In the genomic region with DNA sequence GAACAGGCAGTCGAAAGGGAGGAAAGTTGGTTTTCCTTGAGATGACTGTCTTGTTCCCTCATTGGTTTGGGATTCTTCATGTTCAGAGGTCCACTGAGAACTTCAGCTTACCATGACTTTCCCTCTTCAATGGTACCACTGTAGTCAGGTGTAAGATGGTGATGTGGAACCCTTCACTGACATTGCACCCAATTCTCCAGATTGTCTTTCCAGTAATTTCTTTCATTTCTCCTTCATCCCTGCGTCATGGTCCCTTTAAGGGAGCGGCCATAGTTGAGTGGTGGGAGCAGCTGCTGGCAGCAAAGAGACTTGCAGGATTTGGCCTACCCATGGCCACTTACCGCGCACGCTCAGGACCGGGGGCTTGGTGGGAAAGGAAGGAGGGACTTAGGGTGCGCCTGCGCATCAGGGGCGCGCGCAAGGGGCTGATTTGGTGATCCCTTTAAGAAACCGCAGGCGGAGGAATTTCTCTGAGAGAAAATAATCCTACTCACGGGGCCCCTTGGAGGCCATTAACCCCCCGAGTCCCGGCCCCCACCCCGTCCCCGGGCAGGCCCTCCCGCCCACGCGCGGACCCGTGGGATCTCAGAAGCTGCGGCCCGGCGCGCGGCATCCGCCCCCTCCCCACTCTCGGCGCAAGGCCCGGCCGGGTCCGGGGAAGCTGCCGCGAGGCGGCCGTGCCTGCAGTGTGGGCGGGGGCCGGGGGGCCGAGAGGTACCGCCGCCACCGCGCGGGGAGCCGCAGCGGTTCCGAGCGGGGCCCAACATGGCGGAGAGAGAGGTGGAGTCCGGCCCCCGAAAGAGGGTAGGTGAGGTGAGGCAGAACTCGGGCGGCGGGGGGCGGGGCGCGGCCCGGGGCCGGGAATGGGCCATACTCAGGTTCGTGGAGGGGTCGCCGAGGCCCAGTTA, we compare ENCODE assay signal across 8 cellular contexts. TPM values are rescaled to one million over a fixed set of nuclear protein-coding genes. Genes with fewer than 3 reads are reported as not detected.
A peak's percentile ranks its signal among the peaks of the same experiment; 100 is the strongest.
DNase-seq lines count a peak whose midpoint lies in the region; ATAC-seq and TF ChIP-seq lines count a peak whose summit lies in the region.

ZMYM4 (plus strand) TSS at position 428 of the 908 bp plus-strand sequence; CDS start at position 766, 338 bp downstream.

- H3K9me3 ChIP-seq in KOPT-K1 (ENCODE audit: insufficient read depth, low read length, poor library complexity, severe bottlenecking): no peaks in the 10 kb centered on the region
- H3K9me3 ChIP-seq in fibroblast of lung (ENCODE audit: control insufficient read depth, insufficient read depth, low read depth, low read length): no peaks in the 10 kb centered on the region
- H3K9me3 ChIP-seq in naive thymus-derived CD4-positive, alpha-beta T cell (ENCODE audit: control insufficient read depth in 2 of 3, low read length in 3 of 3): no peaks in the 10 kb centered on the region

- POLR2A ChIA-PET in naive thymus-derived CD4-positive, alpha-beta T cell (lab: Charles Lee): interaction anchor here (0.8 to 1.2 kb wide), 4 partner anchors 10 to 403 kb away, joined by 3 to 9 read pairs (median 5); partner anchors contain the start of gene SFPQ

- H3K4me1 Mint-ChIP-seq in naive thymus-derived CD4-positive, alpha-beta T cell: peaks cover 22 to 44% (median 40%) of the 10 kb centered on the region in 7 donors
- peaks cover 14 to 20% of the 10 kb centered on the region in 2 donors for H3K4me1 Mint-ChIP-seq in stimulated activated naive B cell treated with anti-CD40 and anti-IgM and Interleukin-4, amounts not matched to agents 10 μg/mL and 1 μg/mL and 100 μg/mL, for 72 hours

- intact Hi-C loops in naive thymus-derived CD4-positive, alpha-beta T cell (cut with micrococcal nuclease): loop anchor here (1.0 to 5.0 kb wide), 6 partner anchors 18 to 289 kb away; partner anchors contain the start of genes SFPQ (in 2 of the 2), ZMYM6 (in 2 of the 2), KIAA0319L (in 1 of the 2) and NCDN (in 1 of the 2)

- peak within 1 kb of the TSS; percentile 80 to 99 (median 93) for H3K27ac Mint-ChIP-seq in naive thymus-derived CD4-positive, alpha-beta T cell
- peak within 1 kb of the TSS; percentile 89 for H3K27ac Mint-ChIP-seq in stimulated activated naive B cell treated with anti-CD40 and anti-IgM and Interleukin-4, amounts not matched to agents 10 μg/mL and 1 μg/mL and 100 μg/mL, for 72 hours

- TF ChIP-seq CTCF in fibroblast of lung (conservative IDR thresholded peaks at IDR 0.05 in 1 of 2, IDR thresholded peaks at IDR 0.05 in 1 of 2; ENCODE audit: low read depth in 1 of 2, low read length in 2 of 2): no peak

- peaks cover 47% of the 10 kb centered on the region for H3K79me2 ChIP-seq in fibroblast of lung (ENCODE audit: control insufficient read depth, insufficient read depth, low read length)

- H3K27me3 Mint-ChIP-seq in naive thymus-derived CD4-positive, alpha-beta T cell: peaks cover 0 to 5% (median 0%) of the 10 kb centered on the region in 5 donors
- peaks cover 5 to 18% of the 10 kb centered on the region in 2 donors for H3K27me3 Mint-ChIP-seq in stimulated activated naive B cell treated with anti-CD40 and anti-IgM and Interleukin-4, amounts not matched to agents 10 μg/mL and 1 μg/mL and 100 μg/mL, for 72 hours

- H4K20me1 ChIP-seq in fibroblast of lung (ENCODE audit: control insufficient read depth, extremely low read depth, insufficient read depth, low read length): peaks cover 3% of the 10 kb centered on the region

- H3K36me3 ChIP-seq in KOPT-K1 (ENCODE audit: insufficient read depth, low read length): 0 out of 2 replicates have a peak, but pooled peaks cover 3% of the 10 kb centered on the region
- H3K36me3 ChIP-seq in fibroblast of lung (ENCODE audit: control insufficient read depth, insufficient read depth, low read length): no peaks in the 10 kb centered on the region
- H3K36me3 ChIP-seq in naive thymus-derived CD4-positive, alpha-beta T cell (ENCODE audit: control insufficient read depth in 2 of 3, insufficient read depth in 3 of 3, low read length in 3 of 3): peaks cover 0 to 3% (median 0%) of the 10 kb centered on the region in 3 experiments

- H3K4me2 ChIP-seq in fibroblast of lung (ENCODE audit: extremely low read depth, insufficient read depth, low read length): peak within 1 kb of the TSS; percentile 92

- H3K36me3 Mint-ChIP-seq in naive thymus-derived CD4-positive, alpha-beta T cell: peaks cover 2 to 12% (median 7%) of the 10 kb centered on the region in 5 donors
- H3K36me3 Mint-ChIP-seq in stimulated activated naive B cell treated with anti-CD40 and anti-IgM and Interleukin-4, amounts not matched to agents 10 μg/mL and 1 μg/mL and 100 μg/mL, for 72 hours: peaks cover 3 to 9% of the 10 kb centered on the region in 2 donors

- peak within 1 kb of the TSS; percentile 61 for H2AFZ ChIP-seq in fibroblast of lung (ENCODE audit: low read length)

- H3K27ac ChIP-seq in KOPT-K1 (ENCODE audit: low read depth, low read length, poor library complexity, severe bottlenecking) (peak within 1 kb of the TSS; percentile 87), fibroblast of lung (ENCODE audit: insufficient read depth, low read length) (peak within 1 kb of the TSS; percentile 79)
- H3K27ac ChIP-seq in naive thymus-derived CD4-positive, alpha-beta T cell (ENCODE audit: low read depth, low read length): peak within 1 kb of the TSS; percentile 88

- ATAC-seq in GM21723 (IDR thresholded peaks at IDR 0.05; ENCODE audit: unreplicated experiment): peak; percentile 79
- ATAC-seq in naive thymus-derived CD4-positive, alpha-beta T cell: peak; percentile 96
- peak; percentile 97 to 99 for ATAC-seq in stimulated activated naive B cell treated with anti-CD40 and anti-IgM and Interleukin-4, amounts not matched to agents 10 μg/mL and 1 μg/mL and 100 μg/mL, for 72 hours (replicated peaks)

- CTCF ChIA-PET in naive thymus-derived CD4-positive, alpha-beta T cell (lab: Charles Lee): no interaction called here

- H3K9ac ChIP-seq in fibroblast of lung (ENCODE audit: insufficient read depth, low read length): peak within 1 kb of the TSS; percentile 92

- no peaks in the 10 kb centered on the region for H3K27me3 ChIP-seq in fibroblast of lung (ENCODE audit: control insufficient read depth, insufficient read depth, low read length)
- H3K27me3 ChIP-seq in naive thymus-derived CD4-positive, alpha-beta T cell (ENCODE audit: control insufficient read depth in 2 of 2, insufficient read depth in 2 of 2, low read length in 2 of 2): no peaks in the 10 kb centered on the region

- peak within 1 kb of the TSS; percentile 88 to 98 (median 92) for H3K4me3 ChIP-seq in fibroblast of lung (replicated peaks in 1 of 4; ENCODE audit: control extremely low read depth in 1 of 4, insufficient read depth in 1 of 4, low read depth in 3 of 4, low read length in 4 of 4)
- H3K4me3 ChIP-seq in naive thymus-derived CD4-positive, alpha-beta T cell (ENCODE audit: low read length): peak within 1 kb of the TSS; percentile 58

- peak; percentile 90 for DNase-seq in DMS53 treated with DMSO at 0.1 percent for 48 hours (lab: John Stamatoyannopoulos, UW; ENCODE audit: unreplicated experiment)
- DNase-seq in RPMI8226: peak; percentile 98
- DNase-seq in activated T-helper 1 cell treated with anti-CD3 and anti-CD28 coated beads, Interleukin-2, amount 50 U/mL, for 16 hours (ENCODE audit: low read depth in 1 of 2, low spot score in 1 of 2): peak; percentile 63 to 79
- peak; percentile 99 to 100 for DNase-seq in fibroblast of lung (ENCODE audit: low read depth in 2 of 2)
- peak; percentile 67 to 91 (median 87) for DNase-seq in naive thymus-derived CD4-positive, alpha-beta T cell
- DNase-seq in stimulated activated naive B cell treated with anti-CD40 and anti-IgM and Interleukin-4, amounts not matched to agents 10 μg/mL and 1 μg/mL and 100 μg/mL, for 72 hours: peak; percentile 92

- no peaks in the 10 kb centered on the region for H3K4me1 ChIP-seq in fibroblast of lung (ENCODE audit: control insufficient read depth, extremely low read depth, insufficient read depth, low read length)
- peaks cover 6 to 20% of the 10 kb centered on the region in 2 donors for H3K4me1 ChIP-seq in naive thymus-derived CD4-positive, alpha-beta T cell (ENCODE audit: control insufficient read depth in 2 of 2, insufficient read depth in 2 of 2, low read length in 2 of 2)

- peak within 1 kb of the TSS; percentile 78 to 98 (median 90) for H3K4me3 Mint-ChIP-seq in naive thymus-derived CD4-positive, alpha-beta T cell
- H3K4me3 Mint-ChIP-seq in stimulated activated naive B cell treated with anti-CD40 and anti-IgM and Interleukin-4, amounts not matched to agents 10 μg/mL and 1 μg/mL and 100 μg/mL, for 72 hours: peak within 1 kb of the TSS; percentile 81 to 82

- peaks cover 0 to 7% (median 0%) of the 10 kb centered on the region in 11 donors for H3K9me3 Mint-ChIP-seq in naive thymus-derived CD4-positive, alpha-beta T cell
- H3K9me3 Mint-ChIP-seq in stimulated activated naive B cell treated with anti-CD40 and anti-IgM and Interleukin-4, amounts not matched to agents 10 μg/mL and 1 μg/mL and 100 μg/mL, for 72 hours: no peaks in the 10 kb centered on the region

RNA-seq across cellular contexts. Expression of gene ZMYM4, which starts in this region (rescaled TPM):
- total RNA-seq in fibroblast of lung: 35.4 and 40.5 TPM in 2 replicates
- polyA plus RNA-seq in fibroblast of lung: 39.2 and 54.1 TPM in 2 replicates
- 24.0 and 33.7 TPM in 2 replicates for polyA plus RNA-seq in fibroblast of lung (2012)
- 12.1 and 14.3 TPM in 2 replicates for polyA minus RNA-seq in fibroblast of lung (ENCODE audit: low replicate concordance)
- total RNA-seq in naive thymus-derived CD4-positive, alpha-beta T cell: 10 to 100 TPM; 32.1 to 52.9 (median 45.6) TPM
- polyA plus RNA-seq in naive thymus-derived CD4-positive, alpha-beta T cell: 10 to 100 TPM; 28.2 to 32.1 TPM

Comparison
In these comparisons a context has a peak if more than half of its experiments do, and no peak if none do; other contexts are left out.
1. Peak in every context shown above with its lines: DNase-seq, ATAC-seq, H3K4me3 ChIP-seq and H3K27ac ChIP-seq.